ENCODE assay signal across 9 cellular contexts in genomic region chr1:18244762-18245161, GRCh38.
"Had no signal": no experiment of that assay in that cellular context is flagged by ENCODE, and none has a peak within 500 bp of the region (broad histone marks: within the 10 kb centered on the region; RNA-seq: fewer than 3 reads in every experiment).

No MANE protein-coding gene starts in this region.

- DNase-seq: H7, IMR-90, Karpas-422, KBM-7 had no signal

- H3K9me3 ChIP-seq: HAP-1 had no signal

- H3K4me3 ChIP-seq: GM23338, HAP-1 had no signal

- H3K4me2 ChIP-seq: GM23338, KMS-11 had no signal

- H3K9me3 Mint-ChIP-seq: GM23338 had no signal

- H3K4me3 Mint-ChIP-seq: GM23338 had no signal

- H2AFZ ChIP-seq: GM23338 had no signal

- H3K9ac ChIP-seq: KMS-11 had no signal

- H3K36me3 ChIP-seq: HAP-1 had no signal

- H3K4me1 ChIP-seq: HAP-1 had no signal

- H3K27ac Mint-ChIP-seq: GM23338 had no signal

- FAIRE-seq: HTR-8/SVneo had no signal

- H3K27ac ChIP-seq: KMS-11 had no signal

- ATAC-seq: GM23338, HCT116 had no signal
